In the genomic region with DNA sequence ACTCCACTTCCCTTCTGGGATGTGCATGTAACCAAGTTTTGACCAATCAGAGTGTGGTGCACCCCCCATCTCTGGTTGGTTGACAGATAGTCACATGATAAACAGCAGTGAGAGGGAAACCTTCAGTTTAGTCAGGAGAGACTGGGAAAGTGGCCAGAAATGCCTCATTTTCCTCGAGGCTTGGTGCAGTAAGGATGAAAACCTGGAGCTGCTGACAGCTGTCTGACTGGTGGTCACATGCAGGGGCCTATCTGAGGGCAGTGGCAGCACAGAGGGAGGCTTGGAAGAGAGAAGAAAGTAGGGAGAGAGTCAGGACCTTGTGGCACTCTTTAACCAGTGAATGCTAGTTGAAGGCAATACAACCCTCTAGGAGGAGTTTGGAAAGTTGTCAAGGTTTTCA, we compare ENCODE assay signal across 20 cellular contexts.
DNase-seq lines count a peak whose midpoint lies in the region; ATAC-seq and TF ChIP-seq lines count a peak whose summit lies in the region.
"Had no signal": no experiment of that assay in that cellular context is flagged by ENCODE, and none has a peak within 500 bp of the region (broad histone marks: within the 10 kb centered on the region; RNA-seq: fewer than 3 reads in every experiment).

No MANE protein-coding gene starts in this region.

- peak overlapping the region; percentile 27 for H3K4me3 Mint-ChIP-seq in chondrocyte (ENCODE audit: unreplicated experiment)
- no peak overlapping the region for H3K4me3 Mint-ChIP-seq in T-helper 17 cell
- H3K4me3 Mint-ChIP-seq: activated naive CD8-positive, alpha-beta T cell treated with anti-CD3 and anti-CD28 coated beads, Interleukin-2, amount 10 ng/mL, durations not matched to agents 7 days and 5 days; activated T-cell treated with anti-CD3 and anti-CD28 coated beads, Interleukin-2, amount 50 U/mL, for 4 hours; CD4-positive, CD25-positive, alpha-beta regulatory T cell; memory B cell; nephron progenitor cell; stimulated activated naive CD8-positive, alpha-beta T cell treated with anti-CD3 and anti-CD28 coated beads, Interleukin-15, amount 100 ng/mL, for 72 hours had no signal

- no peak for TF ChIP-seq CTCF in chondrocyte (IDR thresholded peaks at IDR 0.05)

- DNase-seq in NCI-H2171 treated with DMSO at 0.1 percent for 48 hours (lab: John Stamatoyannopoulos, UW) (peak; percentile 28), NCI-H2171 (lab: John Stamatoyannopoulos, UW) (no peak), NCI-H226 (peak; percentile 39), chondrocyte (ENCODE audit: low spot score) (no peak), myocyte (ENCODE audit: low read depth) (peak; percentile 89), T-helper 17 cell (no peak), medulla oblongata (ENCODE audit: extremely low spot score) (no peak)
- DNase-seq: activated naive CD8-positive, alpha-beta T cell treated with anti-CD3 and anti-CD28 coated beads, Interleukin-2, amount 10 ng/mL, durations not matched to agents 7 days and 5 days; activated T-cell treated with anti-CD3 and anti-CD28 coated beads, Interleukin-2, amount 50 U/mL, for 4 hours; CD4-positive, CD25-positive, alpha-beta regulatory T cell; head of caudate nucleus; NCI-H187; NCI-H524 treated with DMSO at 0.1 percent for 48 hours; nephron progenitor cell; PC-3; psoas muscle; stimulated activated naive CD8-positive, alpha-beta T cell treated with anti-CD3 and anti-CD28 coated beads, Interleukin-15, amount 100 ng/mL, for 72 hours had no signal

- no peaks in the 10 kb centered on the region for H3K9me3 Mint-ChIP-seq in chondrocyte (ENCODE audit: low read depth)
- H3K9me3 Mint-ChIP-seq: activated naive CD8-positive, alpha-beta T cell treated with anti-CD3 and anti-CD28 coated beads, Interleukin-2, amount 10 ng/mL, durations not matched to agents 7 days and 5 days; activated T-cell treated with anti-CD3 and anti-CD28 coated beads, Interleukin-2, amount 50 U/mL, for 4 hours; CD4-positive, CD25-positive, alpha-beta regulatory T cell; memory B cell; nephron progenitor cell; stimulated activated naive CD8-positive, alpha-beta T cell treated with anti-CD3 and anti-CD28 coated beads, Interleukin-15, amount 100 ng/mL, for 72 hours had no signal

- H3K27ac Mint-ChIP-seq in chondrocyte (ENCODE audit: unreplicated experiment) (peak overlapping the region; percentile 27), T-helper 17 cell (no peak overlapping the region)
- H3K27ac Mint-ChIP-seq: activated naive CD8-positive, alpha-beta T cell treated with anti-CD3 and anti-CD28 coated beads, Interleukin-2, amount 10 ng/mL, durations not matched to agents 7 days and 5 days; CD4-positive, CD25-positive, alpha-beta regulatory T cell; memory B cell; nephron progenitor cell had no signal

- H3K36me3 Mint-ChIP-seq in chondrocyte (ENCODE audit: low read depth) (peaks cover 10% of the 10 kb centered on the region), T-helper 17 cell (ENCODE audit: low read depth) (peaks cover 4% of the 10 kb centered on the region)

- no peak for ATAC-seq in T-helper 17 cell
- no peak for ATAC-seq in activated CD4-positive, CD25-positive, alpha-beta regulatory T cell treated with anti-CD3 and anti-CD28 coated beads, Interleukin-2, amount 50 U/mL, for 24 hours
- ATAC-seq: activated T-cell treated with anti-CD3 and anti-CD28 coated beads, Interleukin-2, amount 50 U/mL, for 4 hours; GM12878; PC-3; psoas muscle; stimulated activated naive CD8-positive, alpha-beta T cell treated with anti-CD3 and anti-CD28 coated beads, Interleukin-15, amount 100 ng/mL, for 72 hours had no signal

- no peaks in the 10 kb centered on the region for H3K9me3 ChIP-seq in T-helper 17 cell (ENCODE audit: control insufficient read depth, low read length, poor library complexity, severe bottlenecking)
- H3K9me3 ChIP-seq: psoas muscle had no signal

- H3K4me1 Mint-ChIP-seq in chondrocyte (ENCODE audit: low read depth) (peaks cover 15% of the 10 kb centered on the region), T-helper 17 cell (peaks cover 4% of the 10 kb centered on the region)

- H3K27me3 Mint-ChIP-seq in chondrocyte (ENCODE audit: low read depth) (no peaks in the 10 kb centered on the region), T-helper 17 cell (peaks cover 66% of the 10 kb centered on the region)
- H3K27me3 Mint-ChIP-seq: activated naive CD8-positive, alpha-beta T cell treated with anti-CD3 and anti-CD28 coated beads, Interleukin-2, amount 10 ng/mL, durations not matched to agents 7 days and 5 days; CD4-positive, CD25-positive, alpha-beta regulatory T cell; memory B cell had no signal

Comparison
In these comparisons a context has a peak if more than half of its experiments do, and no peak if none do; other contexts are left out.
1. DNase-seq: peak in NCI-H2171 treated with DMSO at 0.1 percent for 48 hours (single experiment), NCI-H226 (single experiment) and myocyte (single experiment); none in NCI-H2171 (single experiment), chondrocyte (single experiment), T-helper 17 cell (0 of 3) and medulla oblongata (single experiment).